14 cellular contexts compared by ENCODE assay signal in the genomic region with DNA sequence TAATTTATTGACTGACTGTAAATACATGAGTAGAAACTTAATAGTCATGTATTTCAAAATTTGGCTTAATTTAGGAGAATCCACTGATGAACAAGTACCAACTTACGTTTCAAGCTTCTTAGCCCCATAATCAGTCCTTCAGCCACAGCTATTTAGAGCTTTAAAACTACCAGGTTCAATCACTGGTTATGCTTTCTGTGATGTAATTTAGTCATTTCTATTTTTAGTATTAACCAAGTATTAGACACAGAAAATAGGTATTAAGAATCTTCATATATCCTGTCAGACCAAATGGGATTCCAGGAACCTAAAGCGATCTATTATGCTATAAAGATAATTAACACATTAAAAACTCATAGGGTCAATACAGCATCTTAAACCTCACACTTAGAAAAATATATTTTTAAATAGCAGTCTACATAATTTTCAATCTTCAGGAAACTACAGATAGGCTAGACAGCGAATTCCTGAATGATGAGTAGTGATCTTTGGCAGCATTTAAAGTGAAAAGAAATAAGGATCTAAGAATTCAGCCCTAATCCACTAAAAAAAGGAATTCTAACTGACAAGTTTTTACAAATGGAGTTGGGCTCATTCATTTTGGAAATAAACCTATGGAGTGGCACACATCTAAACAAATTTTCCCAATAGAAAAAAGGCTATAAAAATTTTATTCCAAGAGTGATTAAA. TPM values are rescaled to one million over a fixed set of nuclear protein-coding genes. Genes with fewer than 3 reads are reported as not detected.
DNase-seq lines count a peak whose midpoint lies in the region; ATAC-seq and TF ChIP-seq lines count a peak whose summit lies in the region.
"Had no signal": no experiment of that assay in that cellular context is flagged by ENCODE, and none has a peak within 500 bp of the region (broad histone marks: within the 10 kb centered on the region; RNA-seq: fewer than 3 reads in every experiment).

No MANE protein-coding gene starts in this region.

- H3K27me3 Mint-ChIP-seq in CD8-positive, alpha-beta memory T cell: no peaks in the 10 kb centered on the region

- DNase-seq in AG04449 (ENCODE audit: low read depth, low spot score) (peak; percentile 42), SJSA1 (ENCODE audit: low read depth in 1 of 2, low spot score in 2 of 2) (peak in 1 of 2 experiments; percentile 64), hepatic stellate cell (ENCODE audit: low spot score) (peak; percentile 43), activated gamma-delta T cell treated with Interleukin-2 at 50 U/mL for 16 hours (no peak), NCI-H69 (lab: John Stamatoyannopoulos, UW) (no peak)
- no peak for DNase-seq in CD8-positive, alpha-beta memory T cell
- no peak for DNase-seq in activated effector memory CD4-positive, alpha-beta T cell treated with anti-CD3 and anti-CD28 coated beads, Interleukin-2, amount 50 U/mL, for 16 hours
- DNase-seq: foreskin melanocyte; stimulated activated CD4-positive, alpha-beta T cell treated with anti-CD3 and anti-CD28 coated beads, Interleukin-4, amount 100 ng/mL, for 24 hours; uterus had no signal

- no peak overlapping the region for H3K4me3 Mint-ChIP-seq in CD8-positive, alpha-beta memory T cell

- H3K27me3 ChIP-seq in SJSA1 (replicated peaks): no peaks in the 10 kb centered on the region
- no peaks in the 10 kb centered on the region for H3K27me3 ChIP-seq in CD8-positive, alpha-beta memory T cell (ENCODE audit: insufficient read depth, low read length, poor library complexity, severe bottlenecking)
- H3K27me3 ChIP-seq: uterus had no signal

- POLR2A ChIA-PET in AG04449 (lab: Yijun Ruan, JAX): no interaction called here
- POLR2A ChIA-PET in CD8-positive, alpha-beta memory T cell (lab: Charles Lee): no interaction called here

- TF ChIP-seq CTCF in AG04449 (IDR thresholded peaks at IDR 0.05; ENCODE audit: insufficient read depth, low read length, missing control alignments): no peak

- CTCF ChIA-PET in AG04449 (lab: Yijun Ruan, JAX): interaction anchor here (1.0 to 1.3 kb wide), 2 partner anchors 10 to 28 kb away, joined by 3 read pairs; no protein-coding TSS in a partner anchor
- CTCF ChIA-PET in CD8-positive, alpha-beta memory T cell (lab: Charles Lee): no interaction called here

- peak; percentile 55 for ATAC-seq in GM21723 (IDR thresholded peaks at IDR 0.05; ENCODE audit: unreplicated experiment)

- no peaks in the 10 kb centered on the region for H3K9me3 ChIP-seq in SJSA1 (replicated peaks)
- no peaks in the 10 kb centered on the region for H3K9me3 ChIP-seq in CD8-positive, alpha-beta memory T cell (ENCODE audit: low read length)
- H3K9me3 ChIP-seq: BLaER1 treated with 17β-estradiol and CSF1 and Interleukin-3, amounts not matched to agents 10 nM and 100 nM; uterus had no signal

- H3K4me3 ChIP-seq in AG04449 (ENCODE audit: low read depth, low read length) (no peak overlapping the region), SJSA1 (no peak overlapping the region)
- no peak overlapping the region for H3K4me3 ChIP-seq in CD8-positive, alpha-beta memory T cell (ENCODE audit: low read length)
- H3K4me3 ChIP-seq: BLaER1 treated with 17β-estradiol and CSF1 and Interleukin-3, amounts not matched to agents 10 nM and 100 nM; uterus had no signal

- H3K4me1 Mint-ChIP-seq in CD8-positive, alpha-beta memory T cell: peaks cover 10 to 27% (median 18%) of the 10 kb centered on the region in 3 donors

- peaks cover 25% of the 10 kb centered on the region for H3K4me1 ChIP-seq in SJSA1 (replicated peaks)
- H3K4me1 ChIP-seq in CD8-positive, alpha-beta memory T cell (ENCODE audit: insufficient read depth, low read length): no peaks in the 10 kb centered on the region

- H3K36me3 ChIP-seq in SJSA1: peaks cover 29% of the 10 kb centered on the region
- H3K36me3 ChIP-seq in CD8-positive, alpha-beta memory T cell (ENCODE audit: insufficient read depth, low read length): peaks cover 17% of the 10 kb centered on the region
- H3K36me3 ChIP-seq: uterus had no signal

- peak overlapping the region; percentile 38 for H3K27ac ChIP-seq in SJSA1
- H3K27ac ChIP-seq in CD8-positive, alpha-beta memory T cell (ENCODE audit: low read depth, low read length): no peak overlapping the region
- H3K27ac ChIP-seq: BLaER1 treated with 17β-estradiol and CSF1 and Interleukin-3, amounts not matched to agents 10 nM and 100 nM had no signal

- no peak overlapping the region for H3K27ac Mint-ChIP-seq in CD8-positive, alpha-beta memory T cell
- H3K27ac Mint-ChIP-seq: activated T-helper 2 cell treated with anti-CD3 and anti-CD28 coated beads, Interferon-gamma antibody, Interleukin-2, Interleukin-4, amounts not matched to agents 10 μg/mL and 5 μg/mL and 100 μg/mL, durations not matched to agents 14 hours and 24 hours and 36 hours had no signal

- peaks cover 10 to 64% (median 26%) of the 10 kb centered on the region in 3 donors for H3K36me3 Mint-ChIP-seq in CD8-positive, alpha-beta memory T cell

- no peaks in the 10 kb centered on the region for H3K9me3 Mint-ChIP-seq in CD8-positive, alpha-beta memory T cell
- H3K9me3 Mint-ChIP-seq: activated T-helper 2 cell treated with anti-CD3 and anti-CD28 coated beads, Interferon-gamma antibody, Interleukin-2, Interleukin-4, amounts not matched to agents 10 μg/mL and 5 μg/mL and 100 μg/mL, durations not matched to agents 14 hours and 24 hours and 36 hours had no signal

RNA-seq across cellular contexts. Expression of a gene that starts 51.5 kb away (rescaled TPM):
- total RNA-seq in SJSA1 (2014; rRNA removed; shearing (Covaris generic)): 54.8 and 86.1 TPM in 2 replicates
- total RNA-seq in CD8-positive, alpha-beta memory T cell: 10 to 100 TPM; 50.3 to 56.4 TPM
- polyA plus RNA-seq in CD8-positive, alpha-beta memory T cell: 49.0 TPM

RNA-seq across cellular contexts. Expression of a gene that starts 59.6 kb away (rescaled TPM):
- 8.5 and 16.1 TPM in 2 replicates for total RNA-seq in SJSA1 (2014; rRNA removed; shearing (Covaris generic))
- under 1 TPM; 0.28 to 0.53 TPM for total RNA-seq in CD8-positive, alpha-beta memory T cell
- not detected for polyA plus RNA-seq in CD8-positive, alpha-beta memory T cell
- total RNA-seq: mononuclear cell had no signal

Comparison
In these comparisons a context has a peak if more than half of its experiments do, and no peak if none do; other contexts are left out.
1. DNase-seq: peak in AG04449 (single experiment) and hepatic stellate cell (single experiment); none in CD8-positive, alpha-beta memory T cell (0 of 5), activated gamma-delta T cell treated with Interleukin-2 at 50 U/mL for 16 hours (single experiment), NCI-H69 (single experiment) and activated effector memory CD4-positive, alpha-beta T cell treated with anti-CD3 and anti-CD28 coated beads, Interleukin-2, amount 50 U/mL, for 16 hours (single experiment).